Comparison of ENCODE assay signal across 8 cellular contexts in genomic region chrY:12904618-12905519, GRCh38. TPM values are rescaled to one million over a fixed set of nuclear protein-coding genes. Genes with fewer than 3 reads are reported as not detected.
DNase-seq lines count a peak whose midpoint lies in the region; ATAC-seq, FAIRE-seq and TF ChIP-seq lines count a peak whose summit lies in the region.

Gene DDX3Y (plus strand): TSS chrY:12904868. CDS start chrY:12904937, 69 bp downstream.

- peaks cover 13% of the 10 kb centered on the region for H3K36me3 Mint-ChIP-seq in T-helper 1 cell treated with Interleukin-12 subunit alpha and Interleukin-12 subunit beta and Interleukin-4 antibody, amounts not matched to agents 30 μg/mL and 1 μg/mL, for 36 hours (ENCODE audit: low read depth)

- H3K9me3 ChIP-seq in H1 (ENCODE audit: insufficient read depth in 2 of 2, low read depth in 1 of 2, low read length in 1 of 2), result no peaks in the 10 kb centered on the region

- peak within 1 kb of the TSS; percentile 100 for H3K27ac Mint-ChIP-seq in T-helper 1 cell treated with Interleukin-12 subunit alpha and Interleukin-12 subunit beta and Interleukin-4 antibody, amounts not matched to agents 30 μg/mL and 1 μg/mL, for 36 hours

- no peak for TF ChIP-seq RAD21 in H1 (IDR thresholded peaks at IDR 0.05 in 1 of 2, conservative IDR thresholded peaks at IDR 0.05 in 1 of 2; ENCODE audit: low read depth in 2 of 2, low read length in 2 of 2)

- H4K5ac ChIP-seq in H1 (ENCODE audit: insufficient read length, low read depth, low read length), result peak within 1 kb of the TSS; percentile 60

- TF ChIP-seq EP300 in H1 (IDR thresholded peaks at IDR 0.05; ENCODE audit: borderline replicate concordance in 1 of 2, low read depth in 2 of 2, low read length in 2 of 2), result no peak

- no peak within 1 kb of the TSS for H2BK12ac ChIP-seq in H1 (ENCODE audit: low read depth, low read length)

- peak within 1 kb of the TSS; percentile 92 for H3K27ac ChIP-seq in H1 (ENCODE audit: low read depth, low read length)

- H3K14ac ChIP-seq in H1 (ENCODE audit: insufficient read length), result no peak within 1 kb of the TSS

- no peaks in the 10 kb centered on the region; a peak in 1 of 7 replicates for H3K4me1 ChIP-seq in H1 (replicated peaks in 1 of 4; ENCODE audit: control insufficient read depth in 3 of 4, insufficient read depth in 4 of 4, low read length in 3 of 4)

- H3K4ac ChIP-seq in H1 (replicated peaks; ENCODE audit: insufficient read length, low read depth, low read length), result peak within 1 kb of the TSS; percentile 12

- peaks cover 32 to 53% of the 10 kb centered on the region in 2 experiments for H3K79me2 ChIP-seq in H1 (ENCODE audit: control insufficient read depth in 1 of 2, insufficient read depth in 2 of 2, low read length in 2 of 2)

- peak in 1 of 2 experiments; percentile 91; a peak in 2 of 3 replicates for TF ChIP-seq POLR2A in H1 (IDR thresholded peaks at IDR 0.05; ENCODE audit: control extremely low read depth in 1 of 2, low read depth in 2 of 2, low read length in 2 of 2)

- H3K4me2 ChIP-seq in H1 (ENCODE audit: insufficient read depth in 1 of 2, low read depth in 2 of 2, low read length in 2 of 2), result peak within 1 kb of the TSS; percentile 62 to 94

- H2AFZ ChIP-seq in H1 (ENCODE audit: low read length), result peak within 1 kb of the TSS; percentile 90; the same call in 1 of the 2 replicates

- 2% methylated on average over 34 of the region's 55 CpGs; no CpG with 5 or more reads in 1 of the 2 experiments for WGBS in H1 (ENCODE audit: extremely low coverage in 1 of 2, insufficient coverage in 1 of 2, insufficient read length in 1 of 2, insufficient replicate concordance in 2 of 2, low coverage in 1 of 2, low lambda C conversion rate in 2 of 2, missing lambda C conversion rate in 1 of 2), 2 experiments

- no peaks in the 10 kb centered on the region for H3K9me3 Mint-ChIP-seq in T-helper 1 cell treated with Interleukin-12 subunit alpha and Interleukin-12 subunit beta and Interleukin-4 antibody, amounts not matched to agents 30 μg/mL and 1 μg/mL, for 36 hours

- peaks cover under 1 to 5% of the 10 kb centered on the region in 2 experiments for H4K20me1 ChIP-seq in H1 (replicated peaks in 1 of 2; ENCODE audit: control insufficient read depth in 1 of 2, insufficient read depth in 2 of 2, low read length in 2 of 2)

- no peak within 1 kb of the TSS for H2BK20ac ChIP-seq in H1 (ENCODE audit: low read length)

- no peak within 1 kb of the TSS for H2BK15ac ChIP-seq in H1 (ENCODE audit: low read length)

- ATAC-seq in HG03045 (IDR thresholded peaks at IDR 0.05; ENCODE audit: unreplicated experiment) (peak; percentile 89), HG03520 (IDR thresholded peaks at IDR 0.05; ENCODE audit: unreplicated experiment) (no peak)

- H3K4me3 Mint-ChIP-seq in T-helper 1 cell treated with Interleukin-12 subunit alpha and Interleukin-12 subunit beta and Interleukin-4 antibody, amounts not matched to agents 30 μg/mL and 1 μg/mL, for 36 hours, result peak within 1 kb of the TSS; percentile 97

- peak within 1 kb of the TSS; percentile 75; the same call in 1 of the 2 replicates for H2AK5ac ChIP-seq in H1 (ENCODE audit: low read depth, low read length)

- H4K8ac ChIP-seq in H1 (ENCODE audit: extremely low read depth, insufficient read depth, low read length), result peak within 1 kb of the TSS; percentile 35; the same call in 1 of the 2 replicates

- CTCF ChIA-PET in H1 (lab: Charles Lee; ENCODE audit: partially characterized antibody), result interaction anchor here (0.8 kb wide), 1 partner anchor 117 kb away, joined by 3 read pairs; no protein-coding TSS in a partner anchor

- no peaks in the 10 kb centered on the region for H3K27me3 ChIP-seq in H1 (replicated peaks in 1 of 4; ENCODE audit: control insufficient read depth in 3 of 4, extremely low read depth in 1 of 4, insufficient read depth in 3 of 4, low read length in 3 of 4)

- peak; percentile 78 for DNase-seq in CMK (ENCODE audit: low read depth)
- DNase-seq in H1 (ENCODE audit: low read depth in 1 of 2, low spot score in 2 of 2), result peak; percentile 74 to 79
- DNase-seq in occipital lobe (lab: John Stamatoyannopoulos, UW), result peak; percentile 68
- no peak for DNase-seq in DMS153 (lab: John Stamatoyannopoulos, UW)
- DNase-seq in NCI-H146 treated with DMSO at 0.1 percent for 48 hours (lab: John Stamatoyannopoulos, UW; ENCODE audit: unreplicated experiment), result no peak

- H3K79me1 ChIP-seq in H1 (ENCODE audit: low read depth, low read length), result no peaks in the 10 kb centered on the region

- peak within 1 kb of the TSS; percentile 51 for H3K56ac ChIP-seq in H1 (replicated peaks; ENCODE audit: insufficient read length, low read depth, low read length)

- POLR2A ChIA-PET in H1 (lab: Charles Lee; ENCODE audit: partially characterized antibody), result interaction anchor here (0.7 kb wide), 2 partner anchors 66 to 406 kb away, joined by 3 read pairs; no protein-coding TSS in a partner anchor

- peak; percentile 96 for FAIRE-seq in H1 (lab: Jason Lieb, UNC)

- peak within 1 kb of the TSS; percentile 93 to 99 (median 95) for H3K9ac ChIP-seq in H1 (replicated peaks in 1 of 4; ENCODE audit: extremely low read depth in 1 of 4, low read depth in 3 of 4, low read length in 3 of 4)

- H3K23ac ChIP-seq in H1 (ENCODE audit: insufficient read length), result no peak within 1 kb of the TSS

- TF ChIP-seq CTCF in H1 (IDR thresholded peaks at IDR 0.05; ENCODE audit: control extremely low read depth in 1 of 3, insufficient read depth in 1 of 3, low read depth in 1 of 3, low read length in 3 of 3), result no peak

- H3K18ac ChIP-seq in H1 (ENCODE audit: extremely low read depth, low read length), result peak within 1 kb of the TSS; percentile 95; the same call in 1 of the 2 replicates

- H2BK120ac ChIP-seq in H1 (replicated peaks; ENCODE audit: low read depth, low read length), result no peak within 1 kb of the TSS

- H3K4me3 ChIP-seq in H1 (ENCODE audit: extremely low read depth in 1 of 4, insufficient read depth in 2 of 4, low read depth in 3 of 4, low read length in 4 of 4), result peak within 1 kb of the TSS; percentile 89 to 100 (median 91)

- peaks cover 17% of the 10 kb centered on the region for H3K4me1 Mint-ChIP-seq in T-helper 1 cell treated with Interleukin-12 subunit alpha and Interleukin-12 subunit beta and Interleukin-4 antibody, amounts not matched to agents 30 μg/mL and 1 μg/mL, for 36 hours (ENCODE audit: low read depth)

- H4K91ac ChIP-seq in H1 (replicated peaks; ENCODE audit: insufficient read length, low read length), result peak within 1 kb of the TSS; percentile 81

- peaks cover 0 to 3% (median 0%) of the 10 kb centered on the region in 4 experiments; a peak in 1 of 8 replicates for H3K36me3 ChIP-seq in H1 (ENCODE audit: control insufficient read depth in 2 of 4, insufficient read depth in 4 of 4, low read length in 3 of 4)

- H3K27me3 Mint-ChIP-seq in T-helper 1 cell treated with Interleukin-12 subunit alpha and Interleukin-12 subunit beta and Interleukin-4 antibody, amounts not matched to agents 30 μg/mL and 1 μg/mL, for 36 hours (ENCODE audit: low read depth), result no peaks in the 10 kb centered on the region

- H3K23me2 ChIP-seq in H1 (ENCODE audit: low read depth, low read length), result no peaks in the 10 kb centered on the region; the same call in 1 of the 2 replicates

- peak within 1 kb of the TSS; percentile 76 for H2BK5ac ChIP-seq in H1 (ENCODE audit: low read depth, low read length)

TF ChIP-seq in H1, 55 proteins besides CTCF, POLR2A, EP300 and RAD21 (continues in another document):
- TF ChIP-seq NRF1 (IDR thresholded peaks at IDR 0.05; ENCODE audit: low read depth, low read length) (no peak), HDAC2 (IDR thresholded peaks at IDR 0.05; ENCODE audit: borderline replicate concordance in 1 of 2, low read depth in 2 of 2, low read length in 2 of 2) (no peak), KDM5A (IDR thresholded peaks at IDR 0.05; ENCODE audit: low read length) (no peak), ATF2 (IDR thresholded peaks at IDR 0.05; ENCODE audit: low read length) (no peak), YY1 (IDR thresholded peaks at IDR 0.05; ENCODE audit: low read depth, low read length) (peak; percentile 74; the same call in 1 of the 2 replicates), BRCA1 (IDR thresholded peaks at IDR 0.05; ENCODE audit: low read depth, low read length) (peak; percentile 70), CREB1 (IDR thresholded peaks at IDR 0.05) (no peak), SIN3A (conservative IDR thresholded peaks at IDR 0.05 in 1 of 2, IDR thresholded peaks at IDR 0.05 in 1 of 2; ENCODE audit: low read depth in 1 of 2, low read length in 2 of 2) (0 out of 4 replicates have a peak, but pooled peaks of 1 of the 2 experiments have one; percentile 20), TBP (IDR thresholded peaks at IDR 0.05; ENCODE audit: low read depth, low read length) (peak; percentile 85), CHD2 (IDR thresholded peaks at IDR 0.05; ENCODE audit: low read length) (peak; percentile 88), BCL11A (IDR thresholded peaks at IDR 0.05; ENCODE audit: low read depth in 2 of 2, low read length in 2 of 2) (no peak), EGR1 (IDR thresholded peaks at IDR 0.05; ENCODE audit: borderline replicate concordance, low read depth, low read length) (no peak), POU5F1 (IDR thresholded peaks at IDR 0.05; ENCODE audit: low read depth, low read length) (no peak)

RNA-seq across cellular contexts. Expression of gene DDX3Y, which starts in this region (rescaled TPM):
- 111 and 118 TPM in 2 replicates for total RNA-seq in H1 (2021; fragmentation: NEBNext Ultra II Directional; extraction: Animal tissue kit (Norgen Biotek cat#: 25700))
- 16.5 and 24.5 TPM in 2 replicates for polyA plus RNA-seq in H1 (2011; rRNA removed)
- 37.4 TPM for polyA plus RNA-seq in H1 (2011; cell fraction: cytosol; rRNA removed)
- polyA plus RNA-seq in H1 (2011; cell fraction: nucleus; rRNA removed), result 27.1 TPM
- 52.0 to 97.6 TPM (median 72.7 TPM) in 4 replicates for polyA plus RNA-seq in H1 (2012, experiment 1 of 2)
- 4.2 TPM for polyA plus RNA-seq in H1 (2012, experiment 2 of 2)
- polyA plus RNA-seq in H1 (2013, experiment 1 of 2), result 70.2 TPM
- polyA plus RNA-seq in H1 (2013, experiment 2 of 2), result 61.0 TPM
- polyA minus RNA-seq in H1 (2011; rRNA and poly(A)+ RNA removed), result 47.3 and 71.6 TPM in 2 replicates
- 21.7 TPM for polyA minus RNA-seq in H1 (2011; cell fraction: cytosol; rRNA and poly(A)+ RNA removed)
- polyA minus RNA-seq in H1 (2011; cell fraction: nucleus; rRNA and poly(A)+ RNA removed), result 100 TPM
- not detected for total RNA-seq in occipital lobe

Comparison
In these comparisons a context has a peak if more than half of its experiments do, and no peak if none do; other contexts are left out.
1. DNase-seq: peak in CMK (single experiment), H1 (2 of 2) and occipital lobe (single experiment); none in DMS153 (single experiment) and NCI-H146 treated with DMSO at 0.1 percent for 48 hours (single experiment).